ENCODE assay signal across 8 cellular contexts in genomic region chr3:183825380-183826161, GRCh38. TPM values are rescaled to one million over a fixed set of nuclear protein-coding genes. Genes with fewer than 3 reads are reported as not detected.
DNase-seq lines count a peak whose midpoint lies in the region; ATAC-seq and TF ChIP-seq lines count a peak whose summit lies in the region.

Gene MAP6D1, minus strand, starts transcription at chr3:183825577. Its CDS starts 30 bp downstream, at chr3:183825547.

- H3K4me1 Mint-ChIP-seq in endodermal cell (peaks cover 7% of the 10 kb centered on the region), memory B cell (peaks cover 7% of the 10 kb centered on the region)

- no TSS peak for BruUV-seq in HCT116 (replicated peaks; lab: Mats Ljungman, UMichigan)

- H3K4me1 ChIP-seq in ES-I3 (ENCODE audit: insufficient read depth, low read length) (peaks cover 6% of the 10 kb centered on the region), HCT116 (ENCODE audit: control insufficient read depth in 1 of 2, insufficient read depth in 2 of 2, low read length in 2 of 2) (peaks cover 7 to 15% of the 10 kb centered on the region in 2 experiments; a peak in 3 of 4 replicates), endodermal cell (ENCODE audit: control insufficient read depth, insufficient read depth, low read length) (no peaks in the 10 kb centered on the region)

- H3K4me3 Mint-ChIP-seq in endodermal cell (peak within 1 kb of the TSS; percentile 59), memory B cell (peak within 1 kb of the TSS; percentile 75)

- WGBS in endodermal cell (ENCODE audit: insufficient coverage in 1 of 2, insufficient read length in 1 of 2), 2 experiments = 9 to 27% methylated on average over 13 to 82 of the region's 82 CpGs

- H3K27ac Mint-ChIP-seq in endodermal cell (no peak within 1 kb of the TSS), memory B cell (no peak within 1 kb of the TSS)

- H3K9ac ChIP-seq in ES-I3 (ENCODE audit: low read depth, low read length) (peak within 1 kb of the TSS; percentile 75), HCT116 (ENCODE audit: low read length) (peak within 1 kb of the TSS; percentile 70), endodermal cell (ENCODE audit: extremely low read depth, low read length, poor library complexity, severe bottlenecking) (peak within 1 kb of the TSS; percentile 22)

- CTCF ChIA-PET in HCT116 (lab: Charles Lee) = interaction anchor here (1.3 to 1.9 kb wide), 2 partner anchors 59 to 70 kb away, joined by 3 to 9 read pairs; partner anchors contain the start of gene PARL

- TF ChIP-seq POLR2A in HCT116 (IDR thresholded peaks at IDR 0.05; ENCODE audit: borderline replicate concordance, extremely low read depth, insufficient read depth, insufficient read length) = no peak

- H3K4me3 ChIP-seq in HCT116 (replicated peaks in 1 of 2; ENCODE audit: low read depth in 1 of 2, low read length in 2 of 2) = peak within 1 kb of the TSS; percentile 66 to 71
- peak within 1 kb of the TSS; percentile 78 for H3K4me3 ChIP-seq in endodermal cell (ENCODE audit: low read length)

- POLR2A ChIA-PET in HCT116 (lab: Charles Lee) = no interaction called here

- intact Hi-C loops in HCT116 (cut with micrococcal nuclease) = no loop called here

- peak; percentile 86 for ATAC-seq in HCT116
- ATAC-seq in memory B cell (ENCODE audit: low read depth) = peak; percentile 71

- H3K9me2 ChIP-seq in HCT116 (ENCODE audit: insufficient read depth) = no peaks in the 10 kb centered on the region

- H3K27me3 Mint-ChIP-seq in endodermal cell (ENCODE audit: insufficient read depth) (peaks cover 12% of the 10 kb centered on the region), memory B cell (no peaks in the 10 kb centered on the region)

- H3K36me3 ChIP-seq in ES-I3 (ENCODE audit: insufficient read depth, low read length) (peaks cover 3% of the 10 kb centered on the region), HCT116 (ENCODE audit: control insufficient read depth in 1 of 2, insufficient read depth in 2 of 2, low read length in 2 of 2) (peaks cover 0 to 4% of the 10 kb centered on the region in 2 experiments; a peak in 1 of 4 replicates), endodermal cell (ENCODE audit: control insufficient read depth, insufficient read depth, low read length) (peaks cover 24% of the 10 kb centered on the region)

- DNase-seq in HCT116 (ENCODE audit: low read depth, low spot score) (peak; percentile 22), NCI-H226 (peak; percentile 20), endodermal cell (peak; percentile 92), memory B cell (ENCODE audit: low spot score in 2 of 2) (peak; percentile 14 to 37), NCI-H187 treated with DMSO at 0.1 percent for 48 hours (lab: John Stamatoyannopoulos, UW) (no peak)
- peak in 2 of 3 experiments; percentile 32 to 34 for DNase-seq in activated CD8-positive, alpha-beta memory T cell treated with anti-CD3 and anti-CD28 coated beads for 48 hours (ENCODE audit: low read depth in 2 of 3, low spot score in 2 of 3)
- DNase-seq in stimulated activated CD8-positive, alpha-beta memory T cell treated with anti-CD3 and anti-CD28 coated beads, Interleukin-4, amount 100 ng/mL, for 48 hours = peak; percentile 68

- H4K20me1 ChIP-seq in HCT116 (ENCODE audit: insufficient read depth) = no peaks in the 10 kb centered on the region

- peak within 1 kb of the TSS; percentile 78 for H3K4me2 ChIP-seq in HCT116 (ENCODE audit: low read length)

- RAD21 ChIA-PET in HCT116 (lab: Charles Lee; ENCODE audit: low non-redundant PET in 1 of 2, low total read pairs in 2 of 2, uncharacterized antibody in 2 of 2, unreplicated experiment in 2 of 2) = no interaction called here

- peak within 1 kb of the TSS; percentile 76 for H3K27ac ChIP-seq in HCT116 (ENCODE audit: low read depth, low read length)
- peak within 1 kb of the TSS; percentile 22 for H3K27ac ChIP-seq in endodermal cell (ENCODE audit: low read depth, low read length)

- peak; percentile 63 for TF ChIP-seq RAD21 in HCT116 (IDR thresholded peaks at IDR 0.05; ENCODE audit: low read depth)

- no peaks in the 10 kb centered on the region for H3K9me3 Mint-ChIP-seq in endodermal cell
- no peaks in the 10 kb centered on the region for H3K9me3 Mint-ChIP-seq in memory B cell

- peak; percentile 41 to 58 (median 43) for TF ChIP-seq CTCF in HCT116 (IDR thresholded peaks at IDR 0.05 in 2 of 3, conservative IDR thresholded peaks at IDR 0.05 in 1 of 3; ENCODE audit: borderline replicate concordance in 1 of 3, insufficient read depth in 1 of 3, low read depth in 2 of 3, low read length in 2 of 3)
- TF ChIP-seq CTCF in endodermal cell (conservative IDR thresholded peaks at IDR 0.05) = peak; percentile 77

- H3K27me3 ChIP-seq in HCT116 (ENCODE audit: insufficient read depth, low read length) = no peaks in the 10 kb centered on the region
- peaks cover 6% of the 10 kb centered on the region for H3K27me3 ChIP-seq in endodermal cell (ENCODE audit: control insufficient read depth, insufficient read depth, low read length, poor library complexity, severe bottlenecking)

- no peak within 1 kb of the TSS for H2AFZ ChIP-seq in HCT116 (ENCODE audit: low read depth, low read length, poor library complexity, severe bottlenecking)

- peaks cover 25% of the 10 kb centered on the region for H3K36me3 Mint-ChIP-seq in endodermal cell (ENCODE audit: low read depth)
- H3K36me3 Mint-ChIP-seq in memory B cell = peaks cover 7% of the 10 kb centered on the region

- H3K79me2 ChIP-seq in HCT116 (ENCODE audit: insufficient read depth, low read length) = peaks cover 4% of the 10 kb centered on the region; the same call in 1 of the 2 replicates

- H3K9me3 ChIP-seq in ES-I3 (ENCODE audit: control insufficient read depth, insufficient read depth, low read length) = no peaks in the 10 kb centered on the region
- no peaks in the 10 kb centered on the region for H3K9me3 ChIP-seq in HCT116 (ENCODE audit: control insufficient read depth in 1 of 2, insufficient read depth in 1 of 2, low read depth in 1 of 2, low read length in 2 of 2)
- H3K9me3 ChIP-seq in endodermal cell (ENCODE audit: control insufficient read depth, low read length) = no peaks in the 10 kb centered on the region

TF ChIP-seq in HCT116, 20 proteins besides CTCF, POLR2A, EP300 and RAD21:
- TF ChIP-seq MAX (IDR thresholded peaks at IDR 0.05) (peak; percentile 50; the same call in 1 of the 2 replicates), CBX3 (IDR thresholded peaks at IDR 0.05; ENCODE audit: low read depth) (0 out of 2 replicates have a peak, but pooled peaks have one; percentile 7), YY1 (IDR thresholded peaks at IDR 0.05; ENCODE audit: extremely low read depth, insufficient replicate concordance, low read depth, low read length) (peak; percentile 29), POLR2AphosphoS5 (IDR thresholded peaks at IDR 0.05; ENCODE audit: low read depth, low read length) (0 out of 2 replicates have a peak, but pooled peaks have one; percentile 31), FOSL1 (IDR thresholded peaks at IDR 0.05; ENCODE audit: low read depth) (no peak)

RNA-seq across cellular contexts. Expression of gene MAP6D1, which starts in this region (rescaled TPM):
- 5.3 TPM for total RNA-seq in HCT116 (2021; ENCODE audit: unreplicated experiment)
- polyA plus RNA-seq in HCT116 (2012) = 2.1 TPM in 2 replicates
- 1 to 10 TPM; 4.0 to 4.8 TPM for total RNA-seq in endodermal cell
- polyA plus RNA-seq in endodermal cell (2013, experiment 1 of 2) = 4.4 TPM
- polyA plus RNA-seq in endodermal cell (2013, experiment 2 of 2) = 4.1 TPM

Comparison
In these comparisons a context has a peak if more than half of its experiments do, and no peak if none do; other contexts are left out.
1. H3K9ac ChIP-seq: peak in every context shown above with its lines; median percentile 75 in ES-I3; 70 in HCT116; 22 in endodermal cell.